In the genomic region with DNA sequence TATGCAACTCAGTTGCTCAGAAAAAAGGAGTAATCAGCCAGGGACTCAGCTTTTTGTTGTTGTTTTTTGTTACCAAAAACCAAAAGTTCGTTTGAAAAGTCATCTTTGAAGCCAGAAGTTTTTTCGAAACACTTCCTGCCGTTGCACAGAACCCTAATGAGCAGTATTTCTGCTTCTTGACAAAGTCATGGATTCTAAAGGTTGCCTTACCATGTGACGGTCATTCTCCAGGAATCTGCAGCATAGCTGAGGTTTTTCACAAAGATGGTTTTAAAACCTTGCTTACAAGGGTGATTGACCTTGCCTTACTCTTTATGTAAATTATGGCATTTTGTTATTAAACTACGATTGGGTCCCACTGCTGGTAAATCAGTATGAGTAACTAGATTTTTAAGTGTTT, we compare ENCODE assay signal across 12 cellular contexts. TPM values are rescaled to one million over a fixed set of nuclear protein-coding genes. Genes with fewer than 3 reads are reported as not detected.
A peak's percentile ranks its signal among the peaks of the same experiment; 100 is the strongest.
DNase-seq lines count a peak whose midpoint lies in the region; ATAC-seq and TF ChIP-seq lines count a peak whose summit lies in the region.
"Had no signal": no experiment of that assay in that cellular context is flagged by ENCODE, and none has a peak within 500 bp of the region (broad histone marks: within the 10 kb centered on the region; RNA-seq: fewer than 3 reads in every experiment).

No MANE protein-coding gene starts in this region.

- ATAC-seq in foreskin keratinocyte (no peak), gastrocnemius medialis (no peak), HG02798 (IDR thresholded peaks at IDR 0.05; ENCODE audit: poor library complexity, unreplicated experiment) (no peak), GM19324 (IDR thresholded peaks at IDR 0.05; ENCODE audit: low FRiP score, unreplicated experiment) (no peak)
- ATAC-seq: activated naive CD8-positive, alpha-beta T cell treated with anti-CD3 and anti-CD28 coated beads, Interleukin-2, amount 50 U/mL, for 24 hours had no signal

- in situ Hi-C loops in gastrocnemius medialis (cut with MboI; ENCODE audit: low sequenced_read_pairs in 4 of 4): loop anchor here in 1 of 4 donors (25.0 kb wide), 1 partner anchor 583 kb away; the partner anchor contains the start of gene SHPRH

- H3K36me3 ChIP-seq in SK-N-MC (ENCODE audit: insufficient read depth, low read length) (no peaks in the 10 kb centered on the region), gastrocnemius medialis (no peaks in the 10 kb centered on the region), testis (ENCODE audit: low read depth, missing control alignments) (no peaks in the 10 kb centered on the region)

- H3K4me1 ChIP-seq in foreskin keratinocyte: peaks cover 21% of the 10 kb centered on the region
- peaks cover 3 to 5% of the 10 kb centered on the region in 2 donors for H3K4me1 ChIP-seq in gastrocnemius medialis
- H3K4me1 ChIP-seq in testis: peaks cover 11% of the 10 kb centered on the region

- TF ChIP-seq CTCF in foreskin keratinocyte (conservative IDR thresholded peaks at IDR 0.05) (no peak), gastrocnemius medialis (IDR thresholded peaks at IDR 0.05 in 4 of 5, conservative IDR thresholded peaks at IDR 0.05 in 1 of 5) (no peak), testis (IDR thresholded peaks at IDR 0.05) (no peak)

- H3K4me3 ChIP-seq in SK-N-MC: no peak overlapping the region
- H3K4me3 ChIP-seq in gastrocnemius medialis: peak overlapping the region; percentile 13 to 70 (median 64)
- H3K4me3 ChIP-seq in testis: no peak overlapping the region

- H3K9ac ChIP-seq in SK-N-MC (ENCODE audit: insufficient read length): peak overlapping the region; percentile 43

- no peaks in the 10 kb centered on the region for H3K9me3 ChIP-seq in SK-N-MC (ENCODE audit: low read depth, low read length)
- no peaks in the 10 kb centered on the region for H3K9me3 ChIP-seq in gastrocnemius medialis
- H3K9me3 ChIP-seq in testis: no peaks in the 10 kb centered on the region

- intact Hi-C loops in gastrocnemius medialis (cut with DNase I; ENCODE audit: low total_unique reads): loop anchor here (10.0 kb wide), 2 partner anchors 159 to 581 kb away; partner anchors contain the start of gene SHPRH
- intact Hi-C loops in testis (cut with DNase I; ENCODE audit: low total_unique reads): no loop called here

- H3K27me3 ChIP-seq in foreskin keratinocyte (no peaks in the 10 kb centered on the region), gastrocnemius medialis (no peaks in the 10 kb centered on the region), testis (no peaks in the 10 kb centered on the region)

- WGBS in testis, 2 donors: 45 to 56% methylated on average over 5 of the region's 5 CpGs

- TF ChIP-seq POLR2A in gastrocnemius medialis (IDR thresholded peaks at IDR 0.05) (peak in 1 of 2 donors; percentile 8), testis (IDR thresholded peaks at IDR 0.05) (no peak)

- peak overlapping the region; percentile 15; the same call in 1 of the 2 replicates for H3K27ac ChIP-seq in SK-N-MC
- peak overlapping the region; percentile 65 for H3K27ac ChIP-seq in foreskin keratinocyte
- peak overlapping the region; percentile 81 to 89 (median 84) for H3K27ac ChIP-seq in gastrocnemius medialis
- peak overlapping the region in 1 of 2 donors; percentile 99 for H3K27ac ChIP-seq in testis

- DNase-seq in GF-D8 (lab: John Stamatoyannopoulos, UW) (peak; percentile 48), SK-N-MC (ENCODE audit: low read depth, low spot score) (no peak), foreskin keratinocyte (peak in 1 of 2 donors; percentile 47), gastrocnemius medialis (no peak), NCI-H1930 (lab: John Stamatoyannopoulos, UW) (no peak), testis (no peak)
- DNase-seq: activated naive CD8-positive, alpha-beta T cell treated with anti-CD3 and anti-CD28 coated beads, Interleukin-2, amount 50 U/mL, for 24 hours; naive B cell; NCI-H2029 treated with DMSO at 0.1 percent for 48 hours; stimulated activated naive CD8-positive, alpha-beta T cell treated with anti-CD3 and anti-CD28 coated beads, Interleukin-15, amount 100 ng/mL, for 72 hours had no signal

RNA-seq across cellular contexts. Expression of gene RAB32, which starts 2.0 kb away (rescaled TPM):
- total RNA-seq in foreskin keratinocyte: 61.9 and 71.7 TPM in 2 replicates
- 78.4 and 96.0 TPM in 2 replicates for polyA plus RNA-seq in foreskin keratinocyte
- 1 to 10 TPM; 1.2 to 4.3 (median 3.2) TPM for total RNA-seq in gastrocnemius medialis
- total RNA-seq in testis: 10 to 100 TPM; 31.3 to 39.1 TPM
- 54.6 TPM for polyA plus RNA-seq in testis (ENCODE audit: insufficient read depth, low read depth, low replicate concordance)

RNA-seq across cellular contexts. Expression of gene ADGB, which starts 53.2 kb away (rescaled TPM):
- total RNA-seq in foreskin keratinocyte: not detected in 2 replicates
- not detected in 2 replicates for polyA plus RNA-seq in foreskin keratinocyte
- not detected for total RNA-seq in gastrocnemius medialis
- 10 to 100 TPM; 23.8 to 28.8 TPM for total RNA-seq in testis
- 53.0 TPM for polyA plus RNA-seq in testis (ENCODE audit: insufficient read depth, low read depth, low replicate concordance)

Comparison
In these comparisons a context has a peak if more than half of its experiments do, and no peak if none do; other contexts are left out.
1. H3K4me3 ChIP-seq: peak in gastrocnemius medialis (4 of 4); none in SK-N-MC (single experiment) and testis (0 of 2).
2. RNA of gene RAB32, which starts 2.0 kb away (total RNA-seq): 61.9 to 71.7 TPM in foreskin keratinocyte and 31.3 to 39.1 TPM in testis; 1.2 to 4.3 TPM in gastrocnemius medialis; every median in the first group is over 4 times any median in the second.
3. RNA of gene ADGB, which starts 53.2 kb away (total RNA-seq): 23.8 to 28.8 TPM in testis; not detected in foreskin keratinocyte and not detected in gastrocnemius medialis; every median in the first group is over 10 times any median in the second.